ENCODE assay signal across 13 cellular contexts in the genomic region with DNA sequence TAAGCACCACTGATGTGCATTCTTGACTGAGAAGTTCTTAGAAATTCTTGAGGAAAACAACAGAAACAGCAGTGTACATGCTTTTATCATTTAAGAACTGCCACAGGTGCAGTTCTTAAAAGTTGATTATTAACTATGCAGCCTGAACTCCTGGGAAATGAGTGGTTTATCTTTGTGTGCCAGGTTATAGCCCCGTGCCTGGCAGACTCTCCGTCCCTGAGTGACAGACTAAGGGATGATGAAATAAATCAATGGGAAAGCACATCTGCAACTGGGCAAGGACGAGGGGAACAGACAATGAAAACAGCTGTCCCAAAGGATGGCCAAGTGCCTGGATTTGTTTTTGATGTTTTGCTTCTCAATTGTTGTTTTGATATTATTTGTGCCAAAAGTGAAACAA.
DNase-seq lines count a peak whose midpoint lies in the region; ATAC-seq and TF ChIP-seq lines count a peak whose summit lies in the region.
"Had no signal": no experiment of that assay in that cellular context is flagged by ENCODE, and none has a peak within 500 bp of the region (broad histone marks: within the 10 kb centered on the region; RNA-seq: fewer than 3 reads in every experiment).

No MANE protein-coding gene starts in this region.

- H3K27ac Mint-ChIP-seq in stimulated activated effector memory CD8-positive, alpha-beta T cell treated with anti-CD3 and anti-CD28 coated beads, Interleukin-12 subunit alpha, Interleukin-12 subunit beta, amount 100 ng/mL, for 72 hours = peak overlapping the region; percentile 54
- H3K27ac Mint-ChIP-seq in activated naive CD4-positive, alpha-beta T cell treated with anti-CD3 and anti-CD28 coated beads for 36 hours = no peak overlapping the region
- H3K27ac Mint-ChIP-seq: activated CD4-positive, alpha-beta T cell treated with anti-CD3 and anti-CD28 coated beads, Interleukin-2, amount 10 ng/mL, durations not matched to agents 7 days and 5 days had no signal

- intact Hi-C loops in body of pancreas (cut with DNase I) = no loop called here
- intact Hi-C loops in activated naive CD4-positive, alpha-beta T cell treated with anti-CD3 and anti-CD28 coated beads for 36 hours (cut with micrococcal nuclease) = no loop called here

- no peaks in the 10 kb centered on the region for H3K36me3 ChIP-seq in body of pancreas (replicated peaks in 1 of 2; ENCODE audit: insufficient read depth in 1 of 2, low read depth in 2 of 2)
- H3K36me3 ChIP-seq: ovary had no signal

- no peak for TF ChIP-seq CTCF in body of pancreas (IDR thresholded peaks at IDR 0.05)

- H3K4me3 Mint-ChIP-seq in stimulated activated effector memory CD8-positive, alpha-beta T cell treated with anti-CD3 and anti-CD28 coated beads, Interleukin-12 subunit alpha, Interleukin-12 subunit beta, amount 100 ng/mL, for 72 hours = no peak overlapping the region
- H3K4me3 Mint-ChIP-seq in activated naive CD4-positive, alpha-beta T cell treated with anti-CD3 and anti-CD28 coated beads for 36 hours = no peak overlapping the region
- H3K4me3 Mint-ChIP-seq: activated CD4-positive, alpha-beta T cell treated with anti-CD3 and anti-CD28 coated beads, Interleukin-2, amount 10 ng/mL, durations not matched to agents 7 days and 5 days had no signal

- CTCF ChIA-PET in activated naive CD4-positive, alpha-beta T cell treated with anti-CD3 and anti-CD28 coated beads for 36 hours (lab: Charles Lee) = no interaction called here

- DNase-seq in HuH-7 (ENCODE audit: low spot score) (peak; percentile 58), body of pancreas (peak; percentile 69 to 86 (median 82)), left kidney (ENCODE audit: low read depth, low spot score) (peak; percentile 53), SIG-M5 (lab: John Stamatoyannopoulos, UW) (no peak)
- DNase-seq in stimulated activated effector memory CD8-positive, alpha-beta T cell treated with anti-CD3 and anti-CD28 coated beads, Interleukin-12 subunit alpha, Interleukin-12 subunit beta, amount 100 ng/mL, for 72 hours (ENCODE audit: low spot score in 2 of 2) = no peak
- DNase-seq in activated effector memory CD4-positive, alpha-beta T cell treated with anti-CD3 and anti-CD28 coated beads, Interleukin-2, amount 50 U/mL, for 16 hours = no peak
- no peak for DNase-seq in activated naive CD4-positive, alpha-beta T cell treated with anti-CD3 and anti-CD28 coated beads for 36 hours
- DNase-seq: activated CD4-positive, alpha-beta T cell treated with anti-CD3 and anti-CD28 coated beads, Interleukin-2, amount 10 ng/mL, durations not matched to agents 7 days and 5 days; CD8-positive, alpha-beta memory T cell; left ventricle myocardium superior; ovary; stimulated activated naive CD8-positive, alpha-beta T cell treated with anti-CD3 and anti-CD28 coated beads, Interleukin-15, Interleukin-2, amounts not matched to agents 100 U/mL and 50 U/mL, for 24 hours had no signal

- 13 to 15% methylated on average over 3 of the region's 3 CpGs for WGBS in body of pancreas, 2 donors

- peaks cover 38% of the 10 kb centered on the region for H3K4me1 ChIP-seq in body of pancreas

- TF ChIP-seq POLR2A in body of pancreas (IDR thresholded peaks at IDR 0.05) = no peak

- peaks cover 6% of the 10 kb centered on the region for H3K4me1 Mint-ChIP-seq in stimulated activated effector memory CD8-positive, alpha-beta T cell treated with anti-CD3 and anti-CD28 coated beads, Interleukin-12 subunit alpha, Interleukin-12 subunit beta, amount 100 ng/mL, for 72 hours
- H3K4me1 Mint-ChIP-seq in activated naive CD4-positive, alpha-beta T cell treated with anti-CD3 and anti-CD28 coated beads for 36 hours (ENCODE audit: low read depth) = no peaks in the 10 kb centered on the region

- H3K9me3 Mint-ChIP-seq in stimulated activated effector memory CD8-positive, alpha-beta T cell treated with anti-CD3 and anti-CD28 coated beads, Interleukin-12 subunit alpha, Interleukin-12 subunit beta, amount 100 ng/mL, for 72 hours = no peaks in the 10 kb centered on the region
- no peaks in the 10 kb centered on the region for H3K9me3 Mint-ChIP-seq in activated naive CD4-positive, alpha-beta T cell treated with anti-CD3 and anti-CD28 coated beads for 36 hours
- H3K9me3 Mint-ChIP-seq: activated CD4-positive, alpha-beta T cell treated with anti-CD3 and anti-CD28 coated beads, Interleukin-2, amount 10 ng/mL, durations not matched to agents 7 days and 5 days; CD8-positive, alpha-beta memory T cell had no signal

- no peak overlapping the region for H3K4me3 ChIP-seq in body of pancreas
- H3K4me3 ChIP-seq: ovary had no signal

- H3K27me3 Mint-ChIP-seq in activated naive CD4-positive, alpha-beta T cell treated with anti-CD3 and anti-CD28 coated beads for 36 hours (ENCODE audit: low read depth) = peaks cover 2% of the 10 kb centered on the region

- peak overlapping the region; percentile 86 to 96 (median 90) for H3K27ac ChIP-seq in body of pancreas
- H3K27ac ChIP-seq: ovary had no signal

- no peaks in the 10 kb centered on the region for H3K27me3 ChIP-seq in body of pancreas
- H3K27me3 ChIP-seq: ovary had no signal

- no peaks in the 10 kb centered on the region for H3K9me3 ChIP-seq in body of pancreas
- H3K9me3 ChIP-seq: ovary had no signal

- H3K36me3 Mint-ChIP-seq in stimulated activated effector memory CD8-positive, alpha-beta T cell treated with anti-CD3 and anti-CD28 coated beads, Interleukin-12 subunit alpha, Interleukin-12 subunit beta, amount 100 ng/mL, for 72 hours = no peaks in the 10 kb centered on the region
- no peaks in the 10 kb centered on the region for H3K36me3 Mint-ChIP-seq in activated naive CD4-positive, alpha-beta T cell treated with anti-CD3 and anti-CD28 coated beads for 36 hours (ENCODE audit: low read depth)
- H3K36me3 Mint-ChIP-seq: CD8-positive, alpha-beta memory T cell had no signal

- ATAC-seq in body of pancreas (peak; percentile 88), GM21619 (IDR thresholded peaks at IDR 0.05; ENCODE audit: unreplicated experiment) (no peak)
- ATAC-seq in stimulated activated effector memory CD8-positive, alpha-beta T cell treated with anti-CD3 and anti-CD28 coated beads, Interleukin-12 subunit alpha, Interleukin-12 subunit beta, amount 100 ng/mL, for 72 hours = no peak
- ATAC-seq: left ventricle myocardium superior; stimulated activated naive CD8-positive, alpha-beta T cell treated with anti-CD3 and anti-CD28 coated beads, Interleukin-15, Interleukin-2, amounts not matched to agents 100 U/mL and 50 U/mL, for 24 hours had no signal

Comparison
In these comparisons a context has a peak if more than half of its experiments do, and no peak if none do; other contexts are left out.
1. DNase-seq: peak in HuH-7 (single experiment), body of pancreas (4 of 4) and left kidney (single experiment); none in stimulated activated effector memory CD8-positive, alpha-beta T cell treated with anti-CD3 and anti-CD28 coated beads, Interleukin-12 subunit alpha, Interleukin-12 subunit beta, amount 100 ng/mL, for 72 hours (0 of 2), activated effector memory CD4-positive, alpha-beta T cell treated with anti-CD3 and anti-CD28 coated beads, Interleukin-2, amount 50 U/mL, for 16 hours (single experiment), activated naive CD4-positive, alpha-beta T cell treated with anti-CD3 and anti-CD28 coated beads for 36 hours (single experiment) and SIG-M5 (single experiment).